9 cellular contexts compared by ENCODE assay signal in the genomic region with DNA sequence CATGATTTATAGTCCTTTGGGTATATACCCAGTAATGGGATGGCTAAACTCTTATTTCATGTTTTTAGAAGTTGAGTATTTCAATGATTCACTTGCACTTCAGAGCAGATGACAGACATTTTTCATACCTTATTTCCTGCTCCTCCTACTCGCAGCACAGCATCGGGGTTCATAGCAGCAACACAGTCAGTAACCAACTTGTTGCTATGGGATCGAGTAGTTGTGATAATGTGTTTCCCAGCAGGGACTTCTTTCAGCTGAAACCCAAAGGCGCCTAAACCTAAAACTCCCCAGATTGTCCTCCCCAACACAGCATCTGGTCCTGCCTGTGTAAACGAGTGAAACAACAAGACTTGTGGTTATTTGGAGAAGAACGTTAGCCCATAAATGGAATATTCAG.
"Had no signal": no experiment of that assay in that cellular context is flagged by ENCODE, and none has a peak within 500 bp of the region (broad histone marks: within the 10 kb centered on the region; RNA-seq: fewer than 3 reads in every experiment).

No MANE protein-coding gene starts in this region.

- FAIRE-seq: H54, HepG2 had no signal

- ATAC-seq: HepG2 had no signal

- H3K9ac ChIP-seq: GM23248 had no signal

- H3K4me3 ChIP-seq: GM23248 had no signal

- H3K27ac ChIP-seq: GM23248, HL-60 had no signal

- H2AFZ ChIP-seq: GM23248 had no signal

- DNase-seq: GM23248, GOT3, H9, HCEC 1CT, HFFc6, KG1 had no signal
